Comparison of ENCODE assay signal across 1 cellular context in the genomic region with DNA sequence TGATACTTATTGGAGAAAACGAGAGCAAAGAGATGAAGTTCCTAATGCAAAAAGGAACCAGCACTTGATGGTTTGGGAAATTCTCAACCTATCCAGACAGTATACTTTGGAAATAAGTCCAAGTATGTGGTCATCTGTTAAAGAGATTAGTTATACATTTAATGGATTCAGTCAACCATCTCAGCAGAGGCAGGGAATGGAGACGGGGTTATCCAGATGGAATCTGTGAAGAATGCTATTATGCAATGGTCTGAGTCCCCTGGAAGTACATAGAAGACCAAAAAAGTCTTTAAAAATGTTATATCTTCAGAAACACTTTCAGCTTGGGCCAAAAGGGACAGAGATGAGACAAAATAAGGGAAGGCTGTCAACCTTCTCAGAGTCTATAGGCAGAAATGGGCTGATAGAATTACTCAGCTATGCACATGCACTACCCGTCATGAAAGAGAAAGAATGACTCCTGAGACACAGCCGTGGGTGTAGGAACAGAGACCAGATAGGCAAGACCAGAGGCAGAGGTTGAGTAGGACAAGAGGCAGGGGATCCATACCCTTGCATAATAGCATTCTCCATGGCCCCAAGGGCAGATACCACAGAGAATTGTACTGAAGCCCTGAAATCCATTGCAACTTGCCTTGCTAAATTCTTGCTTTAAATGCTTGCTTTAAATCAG.
TF ChIP-seq lines count a peak whose summit lies in the region.

No MANE protein-coding gene starts in this region.

TF ChIP-seq in K562, 482 proteins besides CTCF, POLR2A, EP300 and RAD21:
- TF ChIP-seq THRB (CRISPR knock-in tag; conservative IDR thresholded peaks at IDR 0.05): no peak
